ENCODE assay signal across 8 cellular contexts in the genomic region with DNA sequence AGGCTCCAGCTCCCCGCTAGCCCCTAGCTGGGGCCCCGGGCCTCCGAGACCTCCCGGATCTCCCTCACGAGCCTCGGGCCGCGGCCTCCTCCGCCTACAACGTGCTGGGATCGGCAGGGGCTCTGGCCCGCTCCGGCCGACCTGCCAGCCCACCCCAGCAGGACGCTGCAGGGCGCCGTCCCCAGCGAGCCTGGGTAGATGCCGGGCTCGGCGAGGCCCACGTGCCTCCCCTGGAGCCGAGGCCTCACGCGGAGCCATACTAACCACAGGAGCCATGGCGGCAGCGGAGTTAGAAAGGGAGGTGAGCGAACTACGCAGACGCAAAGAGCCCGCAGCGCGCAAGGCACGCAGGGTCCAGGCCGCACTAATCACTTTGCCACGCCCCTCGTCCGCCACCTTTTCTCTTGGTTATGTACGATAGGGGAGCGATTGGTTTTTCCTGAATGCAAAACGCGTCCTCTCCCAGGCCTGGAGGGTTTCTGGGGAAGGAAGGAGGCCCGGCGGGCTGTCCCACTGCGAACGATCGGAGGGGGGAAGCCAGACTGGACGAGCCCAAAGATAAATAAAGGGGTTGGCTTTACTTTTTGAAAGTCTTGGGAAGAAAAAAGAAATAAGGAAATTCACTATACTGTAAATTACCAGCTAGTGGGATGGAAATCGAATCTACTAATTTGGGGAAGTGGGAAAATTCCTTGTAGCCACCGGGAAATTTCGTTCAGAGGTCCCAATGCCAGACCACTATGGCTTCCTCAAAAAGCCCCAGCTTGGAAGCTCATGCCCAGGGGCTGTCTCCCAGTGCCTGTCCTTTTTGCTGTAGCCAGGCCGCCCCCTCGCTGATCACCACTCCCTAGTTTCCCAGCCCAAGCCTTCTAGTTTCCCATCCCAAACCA. TPM values are rescaled to one million over a fixed set of nuclear protein-coding genes. Genes with fewer than 3 reads are reported as not detected.
DNase-seq lines count a peak whose midpoint lies in the region; ATAC-seq and TF ChIP-seq lines count a peak whose summit lies in the region.

A gene (minus strand): TSS at position 298 of the 890 bp plus-strand sequence. CDS start 22 bp downstream, at position 276.

- peak within 1 kb of the TSS; percentile 90 to 94 for H3K4me3 Mint-ChIP-seq in H9
- peak within 1 kb of the TSS; percentile 96 for H3K4me3 Mint-ChIP-seq in natural killer cell treated with Interleukin-12 subunit alpha and Interleukin-12 subunit beta and Interleukin-15 and Interleukin-18, amount 100 ng/mL, for 72 hours

- no peak within 1 kb of the TSS for H3K23ac ChIP-seq in H9 (ENCODE audit: insufficient read length, low read depth, low read length)

- H2BK20ac ChIP-seq in H9 (ENCODE audit: low read depth, low read length, poor library complexity, severe bottlenecking), result no peak within 1 kb of the TSS

- ATAC-seq in natural killer cell treated with Interleukin-12 subunit alpha and Interleukin-12 subunit beta and Interleukin-15 and Interleukin-18, amount 100 ng/mL, for 72 hours, result peak; percentile 99
- ATAC-seq in stimulated activated naive CD8-positive, alpha-beta T cell treated with anti-CD3 and anti-CD28 coated beads, Interleukin-15, Interleukin-2, amounts not matched to agents 100 U/mL and 50 U/mL, for 24 hours, result peak; percentile 99

- H2BK120ac ChIP-seq in H9 (ENCODE audit: low read depth, low read length, poor library complexity, severe bottlenecking), result no peak within 1 kb of the TSS

- peak within 1 kb of the TSS; percentile 82 for H2BK5ac ChIP-seq in H9 (ENCODE audit: insufficient read length, low read length)

- peak within 1 kb of the TSS; percentile 91 for H3K4me2 ChIP-seq in H9 (ENCODE audit: insufficient read depth, insufficient read length, low read length)

- H3K4me3 ChIP-seq in MG63 (peak within 1 kb of the TSS; percentile 97), fibroblast of pulmonary artery (replicated peaks; ENCODE audit: low read depth, low read length) (peak within 1 kb of the TSS; percentile 99)

- peaks cover 4% of the 10 kb centered on the region; the same call in 1 of the 2 replicates for H3K4me1 ChIP-seq in H9 (ENCODE audit: insufficient read depth, low read length)

- peak within 1 kb of the TSS; percentile 89 for H4K5ac ChIP-seq in H9 (ENCODE audit: insufficient read length, low read depth, low read length)

- peak within 1 kb of the TSS; percentile 98 for H3K9ac ChIP-seq in H9 (ENCODE audit: extremely low read depth, insufficient read length, low read length)

- no peak within 1 kb of the TSS for H3T11ph ChIP-seq in H9 (ENCODE audit: low read length)

- H3K4ac ChIP-seq in H9 (ENCODE audit: low read depth, low read length), result peak within 1 kb of the TSS; percentile 18; the same call in 1 of the 2 replicates

- peak within 1 kb of the TSS; percentile 73 for H2BK15ac ChIP-seq in H9 (ENCODE audit: low read depth, low read length)

- no CpG with 5 or more reads among the region's 53 CpGs for WGBS in H9 (ENCODE audit: extremely low coverage, insufficient read length, low lambda C conversion rate)

- DNase-seq in ELR (ENCODE audit: low read depth) (peak; percentile 99), H9 (peak; percentile 98), MG63 (peak; percentile 98), SHP77 treated with DMSO at 0.1 percent for 48 hours (lab: John Stamatoyannopoulos, UW) (peak; percentile 96), fibroblast of pulmonary artery (ENCODE audit: low read depth) (peak; percentile 100)
- peak; percentile 99 for DNase-seq in activated effector memory CD4-positive, alpha-beta T cell treated with anti-CD3 and anti-CD28 coated beads, Interleukin-2, amount 50 U/mL, for 16 hours
- peak; percentile 98 for DNase-seq in natural killer cell treated with Interleukin-12 subunit alpha and Interleukin-12 subunit beta and Interleukin-15 and Interleukin-18, amount 100 ng/mL, for 72 hours (ENCODE audit: low spot score)
- DNase-seq in stimulated activated naive CD8-positive, alpha-beta T cell treated with anti-CD3 and anti-CD28 coated beads, Interleukin-15, Interleukin-2, amounts not matched to agents 100 U/mL and 50 U/mL, for 24 hours, result peak; percentile 97

- H2BK12ac ChIP-seq in H9 (ENCODE audit: insufficient read length, low read depth, low read length), result peak within 1 kb of the TSS; percentile 92

- no peaks in the 10 kb centered on the region for H4K20me1 ChIP-seq in H9 (ENCODE audit: control insufficient read depth, insufficient read depth, insufficient read length)

- H3K79me2 ChIP-seq in H9 (ENCODE audit: insufficient read depth, low read length), result peaks cover 25% of the 10 kb centered on the region; the same call in 1 of the 2 replicates

- peak within 1 kb of the TSS; percentile 92 to 99 (median 98) for H3K27ac Mint-ChIP-seq in H9
- peak within 1 kb of the TSS; percentile 83 to 85 for H3K27ac Mint-ChIP-seq in natural killer cell treated with Interleukin-12 subunit alpha and Interleukin-12 subunit beta and Interleukin-15 and Interleukin-18, amount 100 ng/mL, for 72 hours

- no peak for TF ChIP-seq CTCF in H9 (conservative IDR thresholded peaks at IDR 0.05)
- TF ChIP-seq CTCF in fibroblast of pulmonary artery (IDR thresholded peaks at IDR 0.05; ENCODE audit: low read length, missing control alignments), result no peak

- peak within 1 kb of the TSS; percentile 53 for H4K91ac ChIP-seq in H9 (ENCODE audit: insufficient read length, low read depth, low read length)

- H3K27me3 ChIP-seq in H9 (ENCODE audit: insufficient read depth, low read length) (no peaks in the 10 kb centered on the region), MG63 (no peaks in the 10 kb centered on the region)

- peak within 1 kb of the TSS; percentile 90 for H3K14ac ChIP-seq in H9 (ENCODE audit: insufficient read depth, low read length)

- H3K4me1 Mint-ChIP-seq in H9, result peaks cover 32 to 40% of the 10 kb centered on the region in 2 experiments
- H3K4me1 Mint-ChIP-seq in natural killer cell treated with Interleukin-12 subunit alpha and Interleukin-12 subunit beta and Interleukin-15 and Interleukin-18, amount 100 ng/mL, for 72 hours (ENCODE audit: low read depth in 2 of 2), result peaks cover 34 to 45% of the 10 kb centered on the region in 2 donors

- no peaks in the 10 kb centered on the region for H3K79me1 ChIP-seq in H9 (ENCODE audit: insufficient read depth, low read depth, low read length, poor library complexity, severe bottlenecking)

- H3K9me3 ChIP-seq in H9 (ENCODE audit: control insufficient read depth, low read depth, low read length), result no peaks in the 10 kb centered on the region
- H3K9me3 ChIP-seq in MG63, result no peaks in the 10 kb centered on the region

- peaks cover 50% of the 10 kb centered on the region for H3K36me3 ChIP-seq in MG63

- H3K27me3 Mint-ChIP-seq in H9 (ENCODE audit: low read depth), result peaks cover 3% of the 10 kb centered on the region; the same call in 1 of the 2 replicates
- no peaks in the 10 kb centered on the region for H3K27me3 Mint-ChIP-seq in natural killer cell treated with Interleukin-12 subunit alpha and Interleukin-12 subunit beta and Interleukin-15 and Interleukin-18, amount 100 ng/mL, for 72 hours

- no peak within 1 kb of the TSS for H2AK5ac ChIP-seq in H9 (ENCODE audit: insufficient read length, low read length)

- no peak within 1 kb of the TSS for H4K8ac ChIP-seq in H9 (replicated peaks; ENCODE audit: insufficient read length, low read depth, low read length)

- H3K36me3 Mint-ChIP-seq in H9 (ENCODE audit: insufficient read depth in 1 of 3, low read depth in 3 of 3), result peaks cover 30 to 40% (median 33%) of the 10 kb centered on the region in 3 experiments
- H3K36me3 Mint-ChIP-seq in natural killer cell treated with Interleukin-12 subunit alpha and Interleukin-12 subunit beta and Interleukin-15 and Interleukin-18, amount 100 ng/mL, for 72 hours, result peaks cover 27% of the 10 kb centered on the region

- no peaks in the 10 kb centered on the region for H3K9me3 Mint-ChIP-seq in H9
- H3K9me3 Mint-ChIP-seq in natural killer cell treated with Interleukin-12 subunit alpha and Interleukin-12 subunit beta and Interleukin-15 and Interleukin-18, amount 100 ng/mL, for 72 hours, result no peaks in the 10 kb centered on the region

- peaks cover 15% of the 10 kb centered on the region for H3K23me2 ChIP-seq in H9 (ENCODE audit: insufficient read length, low read depth, low read length, poor library complexity, severe bottlenecking)

- no peak within 1 kb of the TSS for H3K56ac ChIP-seq in H9 (ENCODE audit: insufficient read length, low read depth, low read length)

- peak within 1 kb of the TSS; percentile 69 for H3K27ac ChIP-seq in H9 (ENCODE audit: insufficient read length, low read depth, low read length)

- no peak within 1 kb of the TSS for H2AFZ ChIP-seq in H9 (ENCODE audit: low read length)

- H3K18ac ChIP-seq in H9 (ENCODE audit: insufficient read length, low read depth, low read length), result peak within 1 kb of the TSS; percentile 90

RNA-seq across cellular contexts. Expression of the gene that starts here (rescaled TPM):
- 547 and 582 TPM in 2 replicates for total RNA-seq in H9 (2021)
- total RNA-seq in MG63 (2014; rRNA removed; shearing (Covaris generic); ENCODE audit: low replicate concordance), result 168 and 264 TPM in 2 replicates
- 100 to 1,000 TPM; 209 to 355 TPM for total RNA-seq in natural killer cell treated with Interleukin-12 subunit alpha and Interleukin-12 subunit beta and Interleukin-15 and Interleukin-18, amount 100 ng/mL, for 72 hours

Comparison
In these comparisons a context has a peak if more than half of its experiments do, and no peak if none do; other contexts are left out.
1. Peak in every context shown above with its lines: DNase-seq, ATAC-seq, H3K4me3 ChIP-seq and H3K27ac ChIP-seq.